10 cellular contexts compared by ENCODE assay signal in genomic region chr10:97673736-97674525, GRCh38. TPM values are rescaled to one million over a fixed set of nuclear protein-coding genes. Genes with fewer than 3 reads are reported as not detected.
DNase-seq lines count a peak whose midpoint lies in the region; ATAC-seq and TF ChIP-seq lines count a peak whose summit lies in the region.
"Had no signal": no experiment of that assay in that cellular context is flagged by ENCODE, and none has a peak within 500 bp of the region (broad histone marks: within the 10 kb centered on the region; RNA-seq: fewer than 3 reads in every experiment).

No MANE protein-coding gene starts in this region.

- H3K9me3 ChIP-seq in Panc1 (ENCODE audit: control insufficient read depth, insufficient read depth, low read depth, low read length) = no peaks in the 10 kb centered on the region

- H3K27ac ChIP-seq in Panc1 (ENCODE audit: low read length) = no peak overlapping the region
- H3K27ac ChIP-seq: C4-2B, cardiac muscle cell had no signal

- in situ Hi-C loops in Panc1 (cut with HindIII; ENCODE audit: low pct_unique_long_range_greater_than_20kb, low sequenced_read_pairs) = no loop called here

- peaks cover 15% of the 10 kb centered on the region for H3K4me1 Mint-ChIP-seq in activated T-cell treated with anti-CD3 and anti-CD28 coated beads, Interleukin-2, amount 50 U/mL, for 72 hours (ENCODE audit: low read depth)
- peaks cover 4 to 27% of the 10 kb centered on the region in 2 donors for H3K4me1 Mint-ChIP-seq in stimulated activated naive B cell treated with anti-CD40 and anti-IgM and Interleukin-4, amounts not matched to agents 10 μg/mL and 1 μg/mL and 100 μg/mL, for 72 hours

- BruUV-seq in Panc1 (replicated peaks; lab: Mats Ljungman, UMichigan) = no TSS peak

- POLR2A ChIA-PET in Panc1 (lab: Charles Lee) = no interaction called here

- peak; percentile 31 to 52 for DNase-seq in activated T-cell treated with anti-CD3 and anti-CD28 coated beads, Interleukin-2, amount 50 U/mL, for 72 hours
- DNase-seq in activated T-cell treated with anti-CD3 and anti-CD28 coated beads for 4 hours (no peak), Panc1 (ENCODE audit: low read depth, low spot score) (no peak), epithelial cell of esophagus (ENCODE audit: low read depth) (peak; percentile 57), NCI-H510A (lab: John Stamatoyannopoulos, UW) (no peak), NCI-H1930 (lab: John Stamatoyannopoulos, UW) (no peak), GOT3 (lab: John Stamatoyannopoulos, UW) (no peak)
- DNase-seq in stimulated activated naive B cell treated with anti-CD40 and anti-IgM and Interleukin-4, amounts not matched to agents 10 μg/mL and 1 μg/mL and 100 μg/mL, for 72 hours = no peak

- CTCF ChIA-PET in Panc1 (lab: Charles Lee) = interaction anchor here (0.7 kb wide), 1 partner anchor 221 kb away, joined by 3 read pairs; no protein-coding TSS in a partner anchor

- TF ChIP-seq CTCF in Panc1 (IDR thresholded peaks at IDR 0.05) = no peak
- no peak for TF ChIP-seq CTCF in epithelial cell of esophagus (IDR thresholded peaks at IDR 0.05; ENCODE audit: insufficient read depth, low read depth, low read length, missing control alignments)

- no peaks in the 10 kb centered on the region; the same call in 1 of the 2 replicates for H3K36me3 ChIP-seq in Panc1 (ENCODE audit: control insufficient read depth, insufficient read depth, low read length)

- H3K4me1 ChIP-seq in Panc1 (ENCODE audit: control insufficient read depth, insufficient read depth, low read length) = no peaks in the 10 kb centered on the region

- no peaks in the 10 kb centered on the region for H3K27me3 Mint-ChIP-seq in activated T-cell treated with anti-CD3 and anti-CD28 coated beads, Interleukin-2, amount 50 U/mL, for 72 hours (ENCODE audit: low read depth)
- no peaks in the 10 kb centered on the region for H3K27me3 Mint-ChIP-seq in stimulated activated naive B cell treated with anti-CD40 and anti-IgM and Interleukin-4, amounts not matched to agents 10 μg/mL and 1 μg/mL and 100 μg/mL, for 72 hours

- H3K4me3 ChIP-seq in Panc1 (ENCODE audit: low read depth in 2 of 2, low read length in 2 of 2) (no peak overlapping the region), epithelial cell of esophagus (ENCODE audit: low read length) (no peak overlapping the region)
- H3K4me3 ChIP-seq: cardiac muscle cell had no signal

- H3K4me3 Mint-ChIP-seq in activated T-cell treated with anti-CD3 and anti-CD28 coated beads, Interleukin-2, amount 50 U/mL, for 72 hours = no peak overlapping the region
- no peak overlapping the region for H3K4me3 Mint-ChIP-seq in stimulated activated naive B cell treated with anti-CD40 and anti-IgM and Interleukin-4, amounts not matched to agents 10 μg/mL and 1 μg/mL and 100 μg/mL, for 72 hours

- no peaks in the 10 kb centered on the region for H3K27me3 ChIP-seq in Panc1 (ENCODE audit: control insufficient read depth, insufficient read depth, low read length)
- H3K27me3 ChIP-seq: cardiac muscle cell had no signal

- ATAC-seq in activated T-cell treated with anti-CD3 and anti-CD28 coated beads, Interleukin-2, amount 50 U/mL, for 72 hours (replicated peaks in 1 of 2) = peak; percentile 79 to 86
- ATAC-seq in Panc1 = peak; percentile 46; the same call in 1 of the 2 replicates
- peak; percentile 44 to 56 for ATAC-seq in stimulated activated naive B cell treated with anti-CD40 and anti-IgM and Interleukin-4, amounts not matched to agents 10 μg/mL and 1 μg/mL and 100 μg/mL, for 72 hours (replicated peaks)

- no peaks in the 10 kb centered on the region for H3K36me3 Mint-ChIP-seq in activated T-cell treated with anti-CD3 and anti-CD28 coated beads, Interleukin-2, amount 50 U/mL, for 72 hours (ENCODE audit: insufficient read depth in 2 of 2)
- H3K36me3 Mint-ChIP-seq in stimulated activated naive B cell treated with anti-CD40 and anti-IgM and Interleukin-4, amounts not matched to agents 10 μg/mL and 1 μg/mL and 100 μg/mL, for 72 hours = peaks cover 34 to 37% of the 10 kb centered on the region in 2 donors

- no peaks in the 10 kb centered on the region for H3K9me3 Mint-ChIP-seq in activated T-cell treated with anti-CD3 and anti-CD28 coated beads, Interleukin-2, amount 50 U/mL, for 72 hours
- H3K9me3 Mint-ChIP-seq in stimulated activated naive B cell treated with anti-CD40 and anti-IgM and Interleukin-4, amounts not matched to agents 10 μg/mL and 1 μg/mL and 100 μg/mL, for 72 hours = no peaks in the 10 kb centered on the region

- no peak overlapping the region for H3K27ac Mint-ChIP-seq in activated T-cell treated with anti-CD3 and anti-CD28 coated beads, Interleukin-2, amount 50 U/mL, for 72 hours
- peak overlapping the region; percentile 31 for H3K27ac Mint-ChIP-seq in stimulated activated naive B cell treated with anti-CD40 and anti-IgM and Interleukin-4, amounts not matched to agents 10 μg/mL and 1 μg/mL and 100 μg/mL, for 72 hours

- intact Hi-C loops in Panc1 (cut with micrococcal nuclease; ENCODE audit: unreplicated experiment) = no loop called here

RNA-seq across cellular contexts. Expression of gene AVPI1, which starts 13.1 kb away (rescaled TPM):
- 1 to 10 TPM; 1.8 to 5.3 TPM for total RNA-seq in activated T-cell treated with anti-CD3 and anti-CD28 coated beads, Interleukin-2, amount 50 U/mL, for 72 hours
- total RNA-seq in Panc1 (2021; ENCODE audit: unreplicated experiment) = 8.0 TPM
- 7.8 TPM for polyA plus RNA-seq in Panc1 (2012; ENCODE audit: insufficient read length)

RNA-seq across cellular contexts. Expression of gene PI4K2A, which starts 33.5 kb away (rescaled TPM):
- total RNA-seq in activated T-cell treated with anti-CD3 and anti-CD28 coated beads, Interleukin-2, amount 50 U/mL, for 72 hours = 10 to 100 TPM; 15.4 to 16.6 TPM
- 22.8 TPM for total RNA-seq in Panc1 (2021; ENCODE audit: unreplicated experiment)
- polyA plus RNA-seq in Panc1 (2012; ENCODE audit: insufficient read length) = 19.1 TPM

RNA-seq across cellular contexts. Expression of gene MARVELD1, which starts 39.6 kb away (rescaled TPM):
- 1 to 10 TPM; 1.5 to 1.9 TPM for total RNA-seq in activated T-cell treated with anti-CD3 and anti-CD28 coated beads, Interleukin-2, amount 50 U/mL, for 72 hours
- 53.1 TPM for total RNA-seq in Panc1 (2021; ENCODE audit: unreplicated experiment)
- polyA plus RNA-seq in Panc1 (2012; ENCODE audit: insufficient read length) = 58.1 TPM

RNA-seq across cellular contexts. Expression of gene MORN4, which starts 40.6 kb away (rescaled TPM):
- 1 to 10 TPM; 4.4 to 7.6 TPM for total RNA-seq in activated T-cell treated with anti-CD3 and anti-CD28 coated beads, Interleukin-2, amount 50 U/mL, for 72 hours
- total RNA-seq in Panc1 (2021; ENCODE audit: unreplicated experiment) = 17.9 TPM
- polyA plus RNA-seq in Panc1 (2012; ENCODE audit: insufficient read length) = 19.9 TPM

Comparison
In these comparisons a context has a peak if more than half of its experiments do, and no peak if none do; other contexts are left out.
1. DNase-seq: peak in activated T-cell treated with anti-CD3 and anti-CD28 coated beads, Interleukin-2, amount 50 U/mL, for 72 hours (2 of 2) and epithelial cell of esophagus (single experiment); none in activated T-cell treated with anti-CD3 and anti-CD28 coated beads for 4 hours (single experiment), Panc1 (single experiment), stimulated activated naive B cell treated with anti-CD40 and anti-IgM and Interleukin-4, amounts not matched to agents 10 μg/mL and 1 μg/mL and 100 μg/mL, for 72 hours (single experiment), NCI-H510A (single experiment), NCI-H1930 (0 of 2) and GOT3 (single experiment).
2. RNA of gene MARVELD1, which starts 39.6 kb away (total RNA-seq): 53.1 TPM in Panc1 (single experiment); 1.5 to 1.9 TPM in activated T-cell treated with anti-CD3 and anti-CD28 coated beads, Interleukin-2, amount 50 U/mL, for 72 hours; every median in the first group is over 10 times any median in the second.
3. Peak in every context shown above with its lines, with median percentiles within 50 percentile points of each other: ATAC-seq.